10 cellular contexts compared by ENCODE assay signal in the genomic region with DNA sequence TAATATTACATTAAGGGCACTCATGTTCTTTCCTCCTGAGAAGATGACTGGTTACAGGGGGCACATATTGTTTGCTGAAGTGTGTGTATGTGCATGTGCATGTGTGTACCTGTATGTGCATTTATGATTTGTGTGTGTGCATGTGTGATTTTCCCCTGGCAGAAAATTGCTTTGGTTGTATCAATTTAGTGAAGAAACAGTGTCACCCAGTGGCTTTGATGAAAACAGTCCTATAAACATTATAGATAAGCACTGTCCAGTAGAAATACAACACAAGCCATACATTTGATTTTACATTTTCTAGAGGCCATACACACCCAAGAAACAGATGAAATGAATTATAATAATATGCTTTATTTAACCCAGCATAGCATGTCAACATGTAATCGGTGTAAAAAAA. TPM values are rescaled to one million over a fixed set of nuclear protein-coding genes. Genes with fewer than 3 reads are reported as not detected.
DNase-seq lines count a peak whose midpoint lies in the region; ATAC-seq and TF ChIP-seq lines count a peak whose summit lies in the region.
"Had no signal": no experiment of that assay in that cellular context is flagged by ENCODE, and none has a peak within 500 bp of the region (broad histone marks: within the 10 kb centered on the region; RNA-seq: fewer than 3 reads in every experiment).

No MANE protein-coding gene starts in this region.

- no peak overlapping the region for H3K4me3 ChIP-seq in breast epithelium
- peak overlapping the region; percentile 82 for H3K4me3 ChIP-seq in left ventricle myocardium inferior
- H3K4me3 ChIP-seq in testis = no peak overlapping the region

- no peaks in the 10 kb centered on the region for H3K4me1 Mint-ChIP-seq in MCF 10A (ENCODE audit: insufficient read depth, unreplicated experiment)
- no peaks in the 10 kb centered on the region for H3K4me1 Mint-ChIP-seq in T-helper 2 cell treated with Interferon-gamma antibody and Interleukin-4, amounts not matched to agents 5 μg/mL and 100 μg/mL, for 36 hours (ENCODE audit: low read depth)
- H3K4me1 Mint-ChIP-seq: activated B cell treated with CpG ODN at 0.5 μM for 24 hours had no signal

- H3K27ac Mint-ChIP-seq in MCF 10A (ENCODE audit: low read depth, unreplicated experiment) = no peak overlapping the region
- H3K27ac Mint-ChIP-seq in T-helper 2 cell treated with Interferon-gamma antibody and Interleukin-4, amounts not matched to agents 5 μg/mL and 100 μg/mL, for 36 hours = no peak overlapping the region
- H3K27ac Mint-ChIP-seq: activated B cell treated with CpG ODN at 0.5 μM for 24 hours had no signal

- POLR2A ChIA-PET in MCF 10A (lab: Yijun Ruan, JAX) = no interaction called here

- CTCF ChIA-PET in MCF 10A (lab: Yijun Ruan, JAX) = interaction anchor here (0.6 to 1.3 kb wide), 8 partner anchors 10 to 690 kb away, joined by 3 to 6 read pairs (median 3); no protein-coding TSS in a partner anchor

- intact Hi-C loops in MCF 10A (cut with micrococcal nuclease) (loop anchor here (1.0 to 5.0 kb wide), 3 partner anchors 462 to 640 kb away; no protein-coding TSS in a partner anchor), breast epithelium (cut with DNase I; ENCODE audit: low total_unique reads) (no loop called here), left ventricle myocardium inferior (cut with micrococcal nuclease) (no loop called here), testis (cut with DNase I; ENCODE audit: low total_unique reads) (no loop called here)

- TF ChIP-seq CTCF in MCF 10A (IDR thresholded peaks at IDR 0.05; ENCODE audit: unreplicated experiment) = peak; percentile 27
- peak in 1 of 3 donors; percentile 23 for TF ChIP-seq CTCF in breast epithelium (IDR thresholded peaks at IDR 0.05)
- peak; percentile 46 for TF ChIP-seq CTCF in left ventricle myocardium inferior (IDR thresholded peaks at IDR 0.05; ENCODE audit: borderline replicate concordance)
- no peak for TF ChIP-seq CTCF in testis (IDR thresholded peaks at IDR 0.05)

- no peak overlapping the region for H3K27ac ChIP-seq in breast epithelium
- peak overlapping the region; percentile 98 for H3K27ac ChIP-seq in left ventricle myocardium inferior (replicated peaks)
- no peak overlapping the region for H3K27ac ChIP-seq in testis

- H3K4me3 Mint-ChIP-seq in MCF 10A (ENCODE audit: unreplicated experiment) = no peak overlapping the region
- no peak overlapping the region for H3K4me3 Mint-ChIP-seq in T-helper 2 cell treated with Interferon-gamma antibody and Interleukin-4, amounts not matched to agents 5 μg/mL and 100 μg/mL, for 36 hours
- H3K4me3 Mint-ChIP-seq: activated B cell treated with CpG ODN at 0.5 μM for 24 hours had no signal

- BruUV-seq in MCF 10A (replicated peaks; lab: Mats Ljungman, UMichigan) = no TSS peak

- TF ChIP-seq POLR2A in breast epithelium (IDR thresholded peaks at IDR 0.05) (no peak), testis (IDR thresholded peaks at IDR 0.05) (no peak)

- H3K27me3 ChIP-seq in breast epithelium (peaks cover 0 to 9% of the 10 kb centered on the region in 2 donors), left ventricle myocardium inferior (ENCODE audit: low read depth) (no peaks in the 10 kb centered on the region), testis (no peaks in the 10 kb centered on the region)

- WGBS in testis, 2 donors = 90 to 94% methylated on average over 1 of the region's 1 CpG

- ATAC-seq in GM18498 (IDR thresholded peaks at IDR 0.05; ENCODE audit: unreplicated experiment) = no peak

- H3K9me3 Mint-ChIP-seq in MCF 10A (ENCODE audit: unreplicated experiment) = no peaks in the 10 kb centered on the region
- H3K9me3 Mint-ChIP-seq in T-helper 2 cell treated with Interferon-gamma antibody and Interleukin-4, amounts not matched to agents 5 μg/mL and 100 μg/mL, for 36 hours = no peaks in the 10 kb centered on the region
- H3K9me3 Mint-ChIP-seq: activated B cell treated with CpG ODN at 0.5 μM for 24 hours had no signal

- DNase-seq in MCF 10A (ENCODE audit: unreplicated experiment) (peak; percentile 28), breast epithelium (ENCODE audit: low spot score in 2 of 2) (no peak), SW480 (ENCODE audit: low spot score) (peak; percentile 21), left ventricle myocardium inferior (no peak), activated T-cell treated with anti-CD3 and anti-CD28 coated beads for 4 hours (no peak), testis (no peak)
- DNase-seq in T-helper 2 cell treated with Interferon-gamma antibody and Interleukin-4, amounts not matched to agents 5 μg/mL and 100 μg/mL, for 36 hours (ENCODE audit: low spot score) = no peak
- DNase-seq: activated B cell treated with CpG ODN at 0.5 μM for 24 hours, NCI-H1105 treated with DMSO at 0.1 percent for 48 hours had no signal

- H3K27me3 Mint-ChIP-seq in MCF 10A (ENCODE audit: insufficient read depth, unreplicated experiment) = peaks cover 81% of the 10 kb centered on the region
- H3K27me3 Mint-ChIP-seq in T-helper 2 cell treated with Interferon-gamma antibody and Interleukin-4, amounts not matched to agents 5 μg/mL and 100 μg/mL, for 36 hours (ENCODE audit: low read depth) = peaks cover 3% of the 10 kb centered on the region

- H3K36me3 Mint-ChIP-seq in MCF 10A (ENCODE audit: insufficient read depth, unreplicated experiment) = no peaks in the 10 kb centered on the region
- H3K36me3 Mint-ChIP-seq in T-helper 2 cell treated with Interferon-gamma antibody and Interleukin-4, amounts not matched to agents 5 μg/mL and 100 μg/mL, for 36 hours (ENCODE audit: low read depth) = no peaks in the 10 kb centered on the region

- no peaks in the 10 kb centered on the region for H3K4me1 ChIP-seq in breast epithelium
- peaks cover 60% of the 10 kb centered on the region for H3K4me1 ChIP-seq in left ventricle myocardium inferior
- no peaks in the 10 kb centered on the region for H3K4me1 ChIP-seq in testis

- H3K9me3 ChIP-seq in breast epithelium (no peaks in the 10 kb centered on the region), left ventricle myocardium inferior (replicated peaks) (no peaks in the 10 kb centered on the region), testis (no peaks in the 10 kb centered on the region)

- H3K36me3 ChIP-seq in breast epithelium = no peaks in the 10 kb centered on the region
- no peaks in the 10 kb centered on the region for H3K36me3 ChIP-seq in left ventricle myocardium inferior
- no peaks in the 10 kb centered on the region for H3K36me3 ChIP-seq in testis (ENCODE audit: low read depth, missing control alignments)

RNA-seq across cellular contexts. Expression of gene PDE3A, which starts 8.6 kb away (rescaled TPM):
- total RNA-seq in MCF 10A (2022) (not detected in 2 replicates), breast epithelium (10 to 100 TPM in 1 of 3 donors, 1 to 10 TPM in 2; 7.0 to 11.5 (median 9.4) TPM), left ventricle myocardium inferior (161 TPM), testis (1 to 10 TPM; 1.6 to 4.8 TPM)
- 2.7 TPM for polyA plus RNA-seq in testis (ENCODE audit: insufficient read depth, low read depth, low replicate concordance)
- total RNA-seq: activated B cell treated with CpG ODN at 0.5 μM for 24 hours had no signal

Comparison
In these comparisons a context has a peak if more than half of its experiments do, and no peak if none do; other contexts are left out.
1. DNase-seq: peak in MCF 10A (single experiment) and SW480 (single experiment); none in breast epithelium (0 of 2), left ventricle myocardium inferior (single experiment), activated T-cell treated with anti-CD3 and anti-CD28 coated beads for 4 hours (single experiment), T-helper 2 cell treated with Interferon-gamma antibody and Interleukin-4, amounts not matched to agents 5 μg/mL and 100 μg/mL, for 36 hours (single experiment) and testis (single experiment).
2. CTCF ChIP-seq: peak in MCF 10A (single experiment) and left ventricle myocardium inferior (single experiment); none in testis (0 of 3).
3. RNA of gene PDE3A, which starts 8.6 kb away (total RNA-seq): 161 TPM in left ventricle myocardium inferior (single experiment); 7.0 to 11.5 TPM in breast epithelium, 1.6 to 4.8 TPM in testis and not detected in MCF 10A; every median in the first group is over 10 times any median in the second.